Comparison of ENCODE assay signal across 8 cellular contexts in the genomic region with DNA sequence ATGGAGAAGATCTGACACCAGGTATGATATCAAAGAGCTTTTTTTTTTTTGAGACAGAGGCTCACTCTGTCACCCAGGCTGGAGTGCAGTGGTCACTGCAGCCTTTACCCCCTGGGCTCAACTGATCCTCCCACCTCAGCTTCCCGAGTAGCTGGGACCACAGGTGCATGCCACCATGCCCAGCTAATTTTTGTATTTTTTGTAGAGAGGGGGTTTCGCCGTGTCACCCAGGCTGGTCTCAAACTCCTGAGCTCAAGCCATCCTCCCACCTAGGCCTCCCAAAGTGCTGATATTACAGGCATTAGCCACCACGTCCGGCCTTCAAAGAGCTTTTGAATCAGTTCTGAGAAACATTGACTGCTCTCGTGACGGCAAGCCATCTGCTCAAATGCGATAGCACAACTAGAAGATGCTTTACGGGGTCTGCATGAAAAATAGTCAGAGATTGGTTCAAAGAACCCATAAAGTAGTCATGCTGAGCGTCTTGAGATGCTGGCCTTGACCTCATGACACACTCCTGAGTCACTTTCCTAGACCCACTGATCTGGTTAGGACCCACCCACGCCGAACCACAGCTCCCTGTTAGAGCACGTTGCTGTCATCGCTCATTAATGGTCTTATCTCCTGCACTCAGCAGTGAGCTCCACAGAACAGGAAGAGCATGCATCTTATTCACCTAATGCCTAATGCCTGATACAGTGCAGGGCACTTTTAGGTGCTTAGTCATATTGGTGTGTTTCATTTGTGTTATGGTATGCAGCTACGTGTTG. TPM values are rescaled to one million over a fixed set of nuclear protein-coding genes. Genes with fewer than 3 reads are reported as not detected.
DNase-seq lines count a peak whose midpoint lies in the region; ATAC-seq, FAIRE-seq and TF ChIP-seq lines count a peak whose summit lies in the region.

No MANE protein-coding gene starts in this region.

- ATAC-seq in activated CD4-positive, CD25-positive, alpha-beta regulatory T cell treated with anti-CD3 and anti-CD28 coated beads, Interleukin-2, amount 50 U/mL, for 24 hours, result peak; percentile 44 to 51
- no peak for ATAC-seq in HG02610 (IDR thresholded peaks at IDR 0.05; ENCODE audit: unreplicated experiment)

- H3K4me1 ChIP-seq in spleen, result no peaks in the 10 kb centered on the region

- DNase-seq in activated CD4-positive, CD25-positive, alpha-beta regulatory T cell treated with anti-CD3 and anti-CD28 coated beads, Interleukin-2, amount 50 U/mL, for 72 hours, result no peak
- DNase-seq in HT-29 (ENCODE audit: low spot score) (peak; percentile 80), bronchial epithelial cell (ENCODE audit: low read depth) (peak; percentile 100), smooth muscle cell of the brain vasculature (ENCODE audit: low read depth, low spot score) (peak; percentile 72), lower leg skin (ENCODE audit: low spot score in 2 of 2) (no peak), spleen (no peak)

- H3K27me3 ChIP-seq in bronchial epithelial cell (ENCODE audit: control insufficient read depth, insufficient read depth, low read length) (no peaks in the 10 kb centered on the region), spleen (replicated peaks in 1 of 7) (no peaks in the 10 kb centered on the region)

- FAIRE-seq in bronchial epithelial cell (lab: Jason Lieb, UNC), result peak; percentile 100

- H3K9me3 ChIP-seq in spleen, result no peaks in the 10 kb centered on the region

- 87 to 91% methylated on average over 15 of the region's 15 CpGs for WGBS in lower leg skin, 2 donors
- WGBS in spleen, 5 donors, result 80 to 89% (median 83%) methylated on average over 15 of the region's 15 CpGs

- intact Hi-C loops in lower leg skin (cut with DNase I; ENCODE audit: low total_unique reads), result no loop called here
- intact Hi-C loops in spleen (cut with DNase I; ENCODE audit: low total_unique reads), result no loop called here

- H3K4me3 ChIP-seq in bronchial epithelial cell (ENCODE audit: low read depth, low read length) (no peak overlapping the region), lower leg skin (ENCODE audit: low read depth, poor library complexity, severe bottlenecking) (no peak overlapping the region), spleen (no peak overlapping the region)

- H3K27ac ChIP-seq in spleen, result no peak overlapping the region

- H3K36me3 ChIP-seq in bronchial epithelial cell (ENCODE audit: control insufficient read depth, insufficient read depth, low read length) (no peaks in the 10 kb centered on the region), spleen (peaks cover 0 to 29% (median 0%) of the 10 kb centered on the region in 6 donors)

- TF ChIP-seq POLR2A in lower leg skin (IDR thresholded peaks at IDR 0.05) (no peak), spleen (IDR thresholded peaks at IDR 0.05) (no peak)

- TF ChIP-seq CTCF in bronchial epithelial cell (IDR thresholded peaks at IDR 0.05; ENCODE audit: insufficient read depth, low read length, severe bottlenecking) (no peak), lower leg skin (IDR thresholded peaks at IDR 0.05) (no peak), spleen (IDR thresholded peaks at IDR 0.05 in 8 of 11, conservative IDR thresholded peaks at IDR 0.05 in 3 of 11) (no peak)

RNA-seq across cellular contexts. Expression of a gene that starts 57.0 kb away (rescaled TPM):
- total RNA-seq in HT-29 (2014; rRNA removed; shearing (Covaris generic)), result 12.6 and 14.0 TPM in 2 replicates
- total RNA-seq in bronchial epithelial cell, result 1.4 and 1.6 TPM in 2 replicates
- 10 to 100 TPM in 1 of 4 donors, 1 to 10 TPM in 3; 3.9 to 14.0 (median 6.5) TPM for total RNA-seq in lower leg skin
- total RNA-seq in spleen, result 100 to 1,000 TPM in 6 of 7 donors, 10 to 100 TPM in 1; 87.1 to 256 (median 121) TPM
- polyA plus RNA-seq in spleen, result 10 to 100 TPM; 18.6 to 39.4 (median 23.7) TPM

Comparison
In these comparisons a context has a peak if more than half of its experiments do, and no peak if none do; other contexts are left out.
1. DNase-seq: peak in HT-29 (single experiment), bronchial epithelial cell (single experiment) and smooth muscle cell of the brain vasculature (single experiment); none in activated CD4-positive, CD25-positive, alpha-beta regulatory T cell treated with anti-CD3 and anti-CD28 coated beads, Interleukin-2, amount 50 U/mL, for 72 hours (single experiment), lower leg skin (0 of 2) and spleen (single experiment).